In genomic region chr1:57279909-57280666, GRCh38 we compare ENCODE assay signal across 1 cellular context.
A peak's percentile ranks its signal among the peaks of the same experiment; 100 is the strongest.
TF ChIP-seq lines count a peak whose summit lies in the region.

No MANE protein-coding gene starts in this region.

TF ChIP-seq in HepG2, 621 proteins besides CTCF, POLR2A, EP300 and RAD21 (continued from another document and continues in another):
- TF ChIP-seq, protein P1, sequence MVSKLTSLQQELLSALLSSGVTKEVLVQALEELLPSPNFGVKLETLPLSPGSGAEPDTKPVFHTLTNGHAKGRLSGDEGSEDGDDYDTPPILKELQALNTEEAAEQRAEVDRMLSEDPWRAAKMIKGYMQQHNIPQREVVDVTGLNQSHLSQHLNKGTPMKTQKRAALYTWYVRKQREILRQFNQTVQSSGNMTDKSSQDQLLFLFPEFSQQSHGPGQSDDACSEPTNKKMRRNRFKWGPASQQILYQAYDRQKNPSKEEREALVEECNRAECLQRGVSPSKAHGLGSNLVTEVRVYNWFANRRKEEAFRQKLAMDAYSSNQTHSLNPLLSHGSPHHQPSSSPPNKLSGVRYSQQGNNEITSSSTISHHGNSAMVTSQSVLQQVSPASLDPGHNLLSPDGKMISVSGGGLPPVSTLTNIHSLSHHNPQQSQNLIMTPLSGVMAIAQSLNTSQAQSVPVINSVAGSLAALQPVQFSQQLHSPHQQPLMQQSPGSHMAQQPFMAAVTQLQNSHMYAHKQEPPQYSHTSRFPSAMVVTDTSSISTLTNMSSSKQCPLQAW (CRISPR knock-in tag; IDR thresholded peaks at IDR 0.05), result peak; percentile 92
- TF ChIP-seq SALL1 (CRISPR knock-in tag; IDR thresholded peaks at IDR 0.05) (peak; percentile 98), PRDM4 (CRISPR knock-in tag; IDR thresholded peaks at IDR 0.05; ENCODE audit: borderline replicate concordance) (no peak), ZNF816 (CRISPR knock-in tag; IDR thresholded peaks at IDR 0.05; ENCODE audit: borderline replicate concordance) (peak; percentile 88; the same call in 1 of the 2 replicates), ZFAT (CRISPR knock-in tag; conservative IDR thresholded peaks at IDR 0.05) (no peak), ZNF33B (CRISPR knock-in tag; IDR thresholded peaks at IDR 0.05) (no peak), ZBTB33 (CRISPR knock-in tag; IDR thresholded peaks at IDR 0.05) (peak; percentile 85), SOX13 (IDR thresholded peaks at IDR 0.05) (peak; percentile 100), SOX13 (CRISPR knock-in tag; conservative IDR thresholded peaks at IDR 0.05 in 1 of 2, IDR thresholded peaks at IDR 0.05 in 1 of 2) (peak in 1 of 2 experiments; percentile 100; a peak in 2 of 4 replicates), TSC22D2 (CRISPR knock-in tag; IDR thresholded peaks at IDR 0.05; ENCODE audit: borderline replicate concordance) (peak; percentile 81; the same call in 1 of the 2 replicates), NFIC (IDR thresholded peaks at IDR 0.05; ENCODE audit: low read length) (peak; percentile 96), ZFP36L2 (CRISPR knock-in tag; IDR thresholded peaks at IDR 0.05) (peak; percentile 75; the same call in 1 of the 2 replicates), ZNF609 (CRISPR knock-in tag; IDR thresholded peaks at IDR 0.05; ENCODE audit: borderline replicate concordance) (peak; percentile 98), ZNF333 (CRISPR knock-in tag; IDR thresholded peaks at IDR 0.05; ENCODE audit: borderline replicate concordance) (no peak), ZBTB43 (CRISPR knock-in tag; conservative IDR thresholded peaks at IDR 0.05) (peak; percentile 66; the same call in 1 of the 2 replicates), JUN (CRISPR knock-in tag; IDR thresholded peaks at IDR 0.05) (peak; percentile 98), EHMT2 (IDR thresholded peaks at IDR 0.05; ENCODE audit: borderline replicate concordance, low read depth, low read length) (peak; percentile 48; the same call in 1 of the 2 replicates), KMT2B (CRISPR knock-in tag; IDR thresholded peaks at IDR 0.05) (peak; percentile 63; the same call in 1 of the 2 replicates), RBM22 (optimal IDR thresholded peaks at IDR 0.05; ENCODE audit: low read length) (no peak), PRPF4 (IDR thresholded peaks at IDR 0.05; ENCODE audit: low read depth, low read length, poor library complexity, severe bottlenecking) (no peak), ZSCAN30 (CRISPR knock-in tag; IDR thresholded peaks at IDR 0.05) (no peak), TMF1 (CRISPR knock-in tag; IDR thresholded peaks at IDR 0.05; ENCODE audit: low read depth) (no peak; the same call in 1 of the 2 replicates), RELA (CRISPR knock-in tag; IDR thresholded peaks at IDR 0.05) (peak; percentile 78; the same call in 1 of the 2 replicates), RBM39 (IDR thresholded peaks at IDR 0.05; ENCODE audit: low read depth, low read length, poor library complexity, severe bottlenecking) (no peak), ZNF563 (CRISPR knock-in tag; IDR thresholded peaks at IDR 0.05) (no peak), FOXA3 (CRISPR knock-in tag; IDR thresholded peaks at IDR 0.05) (peak; percentile 99), MTA3 (CRISPR knock-in tag; IDR thresholded peaks at IDR 0.05) (no peak), MIER3 (CRISPR knock-in tag; IDR thresholded peaks at IDR 0.05; ENCODE audit: borderline replicate concordance) (peak; percentile 98), SAFB2 (CRISPR knock-in tag; IDR thresholded peaks at IDR 0.05; ENCODE audit: borderline replicate concordance, low read depth) (no peak), ZFX (CRISPR knock-in tag; IDR thresholded peaks at IDR 0.05; ENCODE audit: low read depth) (no peak), CEBPG (CRISPR knock-in tag; IDR thresholded peaks at IDR 0.05) (peak; percentile 100), MNT (IDR thresholded peaks at IDR 0.05) (peak; percentile 43; the same call in 1 of the 2 replicates), RCOR2 (CRISPR knock-in tag; IDR thresholded peaks at IDR 0.05) (peak; percentile 100), E2F1 (CRISPR knock-in tag; IDR thresholded peaks at IDR 0.05) (no peak), ZNF337 (CRISPR knock-in tag; IDR thresholded peaks at IDR 0.05; ENCODE audit: borderline replicate concordance, low read depth) (no peak), MEF2D (CRISPR knock-in tag; IDR thresholded peaks at IDR 0.05) (peak; percentile 79), ZNF790 (CRISPR knock-in tag; IDR thresholded peaks at IDR 0.05; ENCODE audit: borderline replicate concordance) (no peak), TBX2 (CRISPR knock-in tag; IDR thresholded peaks at IDR 0.05; ENCODE audit: borderline replicate concordance) (peak; percentile 99), ZNF3 (CRISPR knock-in tag; IDR thresholded peaks at IDR 0.05) (peak; percentile 73; the same call in 1 of the 2 replicates), CHD2 (IDR thresholded peaks at IDR 0.05; ENCODE audit: low read depth, low read length) (no peak)
- TF ChIP-seq, protein P2, sequence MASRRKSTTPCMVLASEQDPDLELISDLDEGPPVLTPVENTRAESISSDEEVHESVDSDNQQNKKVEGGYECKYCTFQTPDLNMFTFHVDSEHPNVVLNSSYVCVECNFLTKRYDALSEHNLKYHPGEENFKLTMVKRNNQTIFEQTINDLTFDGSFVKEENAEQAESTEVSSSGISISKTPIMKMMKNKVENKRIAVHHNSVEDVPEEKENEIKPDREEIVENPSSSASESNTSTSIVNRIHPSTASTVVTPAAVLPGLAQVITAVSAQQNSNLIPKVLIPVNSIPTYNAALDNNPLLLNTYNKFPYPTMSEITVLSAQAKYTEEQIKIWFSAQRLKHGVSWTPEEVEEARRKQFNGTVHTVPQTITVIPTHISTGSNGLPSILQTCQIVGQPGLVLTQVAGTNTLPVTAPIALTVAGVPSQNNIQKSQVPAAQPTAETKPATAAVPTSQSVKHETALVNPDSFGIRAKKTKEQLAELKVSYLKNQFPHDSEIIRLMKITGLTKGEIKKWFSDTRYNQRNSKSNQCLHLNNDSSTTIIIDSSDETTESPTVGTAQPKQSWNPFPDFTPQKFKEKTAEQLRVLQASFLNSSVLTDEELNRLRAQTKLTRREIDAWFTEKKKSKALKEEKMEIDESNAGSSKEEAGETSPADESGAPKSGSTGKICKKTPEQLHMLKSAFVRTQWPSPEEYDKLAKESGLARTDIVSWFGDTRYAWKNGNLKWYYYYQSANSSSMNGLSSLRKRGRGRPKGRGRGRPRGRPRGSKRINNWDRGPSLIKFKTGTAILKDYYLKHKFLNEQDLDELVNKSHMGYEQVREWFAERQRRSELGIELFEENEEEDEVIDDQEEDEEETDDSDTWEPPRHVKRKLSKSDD (CRISPR knock-in tag; IDR thresholded peaks at IDR 0.05; ENCODE audit: low read depth), result peak; percentile 88
